In the genomic region with DNA sequence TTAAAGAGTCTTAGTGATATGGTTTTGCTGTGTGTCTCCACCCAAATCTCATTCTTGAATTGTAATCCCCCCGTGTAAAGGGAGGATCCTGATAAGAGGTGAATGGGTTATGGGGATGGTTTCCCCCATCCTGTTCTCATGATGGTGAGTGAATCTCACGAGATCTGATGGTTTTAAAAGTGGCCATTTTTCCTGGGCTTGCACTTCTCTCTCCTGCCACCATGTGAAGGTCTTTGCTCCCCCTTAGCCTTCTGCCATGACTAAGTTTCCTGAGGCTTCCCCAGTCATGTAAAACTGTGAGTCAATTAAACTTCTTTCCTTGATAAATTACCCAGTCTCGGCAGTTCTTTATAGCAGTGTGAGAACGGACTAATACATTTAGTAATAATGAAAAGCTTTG, we compare ENCODE assay signal across 2 cellular contexts.
TF ChIP-seq lines count a peak whose summit lies in the region.

No MANE protein-coding gene starts in this region.

TF ChIP-seq in IMR-90, 13 proteins besides CTCF, POLR2A, EP300 and RAD21:
- no peak for TF ChIP-seq RCOR1 (IDR thresholded peaks at IDR 0.05; ENCODE audit: insufficient replicate concordance, low read length)
- TF ChIP-seq MAFK (IDR thresholded peaks at IDR 0.05; ENCODE audit: low read depth, low read length) = no peak
- TF ChIP-seq RFX5 (IDR thresholded peaks at IDR 0.05; ENCODE audit: low read depth, low read length) = no peak
- TF ChIP-seq BHLHE40 (IDR thresholded peaks at IDR 0.05; ENCODE audit: low read depth, low read length) = no peak
- TF ChIP-seq MAZ (IDR thresholded peaks at IDR 0.05; ENCODE audit: borderline replicate concordance, low read depth, low read length) = no peak
- TF ChIP-seq, protein P1, sequence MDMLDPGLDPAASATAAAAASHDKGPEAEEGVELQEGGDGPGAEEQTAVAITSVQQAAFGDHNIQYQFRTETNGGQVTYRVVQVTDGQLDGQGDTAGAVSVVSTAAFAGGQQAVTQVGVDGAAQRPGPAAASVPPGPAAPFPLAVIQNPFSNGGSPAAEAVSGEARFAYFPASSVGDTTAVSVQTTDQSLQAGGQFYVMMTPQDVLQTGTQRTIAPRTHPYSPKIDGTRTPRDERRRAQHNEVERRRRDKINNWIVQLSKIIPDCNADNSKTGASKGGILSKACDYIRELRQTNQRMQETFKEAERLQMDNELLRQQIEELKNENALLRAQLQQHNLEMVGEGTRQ (IDR thresholded peaks at IDR 0.05; ENCODE audit: low read depth, low read length) = no peak
- no peak for TF ChIP-seq NFE2L2 (IDR thresholded peaks at IDR 0.05; ENCODE audit: low read depth, low read length)
- TF ChIP-seq SMC3 (IDR thresholded peaks at IDR 0.05; ENCODE audit: low read depth, low read length) = no peak
- no peak for TF ChIP-seq FOS (IDR thresholded peaks at IDR 0.05; ENCODE audit: low read depth, low read length)
- TF ChIP-seq CHD1 (IDR thresholded peaks at IDR 0.05; ENCODE audit: low read depth, low read length) = no peak
- TF ChIP-seq MXI1 (IDR thresholded peaks at IDR 0.05; ENCODE audit: borderline replicate concordance, low read depth, low read length) = no peak
- no peak for TF ChIP-seq CEBPB (IDR thresholded peaks at IDR 0.05; ENCODE audit: low read depth, low read length)
- TF ChIP-seq, protein P2, sequence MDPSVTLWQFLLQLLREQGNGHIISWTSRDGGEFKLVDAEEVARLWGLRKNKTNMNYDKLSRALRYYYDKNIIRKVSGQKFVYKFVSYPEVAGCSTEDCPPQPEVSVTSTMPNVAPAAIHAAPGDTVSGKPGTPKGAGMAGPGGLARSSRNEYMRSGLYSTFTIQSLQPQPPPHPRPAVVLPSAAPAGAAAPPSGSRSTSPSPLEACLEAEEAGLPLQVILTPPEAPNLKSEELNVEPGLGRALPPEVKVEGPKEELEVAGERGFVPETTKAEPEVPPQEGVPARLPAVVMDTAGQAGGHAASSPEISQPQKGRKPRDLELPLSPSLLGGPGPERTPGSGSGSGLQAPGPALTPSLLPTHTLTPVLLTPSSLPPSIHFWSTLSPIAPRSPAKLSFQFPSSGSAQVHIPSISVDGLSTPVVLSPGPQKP (IDR thresholded peaks at IDR 0.05; ENCODE audit: borderline replicate concordance, low read depth, low read length) = no peak

TF ChIP-seq in WTC11, 78 proteins besides CTCF, POLR2A, EP300 and RAD21:
- TF ChIP-seq GABPB1 (CRISPR knock-in tag; IDR thresholded peaks at IDR 0.05) = no peak
- TF ChIP-seq ATF1 (CRISPR knock-in tag; IDR thresholded peaks at IDR 0.05) = no peak
- TF ChIP-seq ZNF416 (CRISPR knock-in tag; IDR thresholded peaks at IDR 0.05) = no peak
- no peak for TF ChIP-seq EMX1 (CRISPR knock-in tag; IDR thresholded peaks at IDR 0.05)
- no peak for TF ChIP-seq ZBTB21 (CRISPR knock-in tag; IDR thresholded peaks at IDR 0.05; ENCODE audit: borderline replicate concordance)
